In the genomic region with DNA sequence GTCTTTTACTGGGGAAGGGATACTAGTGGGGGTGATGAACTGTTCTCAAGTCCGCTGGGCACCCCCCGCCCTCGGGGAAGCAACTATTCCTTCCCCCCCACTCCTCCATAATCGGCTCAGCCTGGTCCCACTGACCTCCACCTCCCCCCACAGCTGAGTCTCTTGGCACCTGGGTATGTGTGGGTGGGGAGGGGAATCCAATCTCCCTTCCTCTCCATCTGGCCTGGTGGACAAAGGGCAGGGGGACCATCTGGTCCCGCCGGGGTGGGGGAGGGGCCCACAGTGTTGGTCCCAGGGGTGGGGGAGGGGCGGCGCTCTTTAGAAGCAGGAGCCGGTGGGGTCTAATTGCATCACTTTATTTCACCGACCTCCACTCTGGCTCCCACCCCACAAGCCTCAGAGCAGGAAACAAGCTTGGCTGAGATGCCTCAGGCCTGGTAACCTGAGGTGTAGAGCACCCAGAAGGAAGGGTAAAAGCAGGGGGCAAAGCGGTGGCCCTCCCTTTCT, we compare ENCODE assay signal across 8 cellular contexts. TPM values are rescaled to one million over a fixed set of nuclear protein-coding genes. Genes with fewer than 3 reads are reported as not detected.
DNase-seq lines count a peak whose midpoint lies in the region; ATAC-seq and TF ChIP-seq lines count a peak whose summit lies in the region.

No MANE protein-coding gene starts in this region.

- H3K36me3 ChIP-seq in MM.1S (replicated peaks; ENCODE audit: insufficient read depth, low read length) = no peaks in the 10 kb centered on the region
- peaks cover 15 to 19% of the 10 kb centered on the region in 2 experiments for H3K36me3 ChIP-seq in mesenchymal stem cell (ENCODE audit: control insufficient read depth in 1 of 2, insufficient read depth in 2 of 2, low read depth in 1 of 2, low read length in 2 of 2)

- H3K36me3 Mint-ChIP-seq in Calu3 (ENCODE audit: insufficient read depth, unreplicated experiment) = peaks cover 30% of the 10 kb centered on the region
- peaks cover 3% of the 10 kb centered on the region for H3K36me3 Mint-ChIP-seq in central memory CD8-positive, alpha-beta T cell (ENCODE audit: insufficient read depth)

- no TSS peak for BruUV-seq in Calu3 (replicated peaks; lab: Mats Ljungman, UMichigan)

- no peak overlapping the region for H2BK5ac ChIP-seq in mesenchymal stem cell (ENCODE audit: low read depth, low read length, poor library complexity, severe bottlenecking)

- H3K9ac ChIP-seq in MM.1S (ENCODE audit: low read length) (peak overlapping the region; percentile 50; the same call in 1 of the 2 replicates), mesenchymal stem cell (ENCODE audit: low read length) (peak overlapping the region; percentile 82)

- H3K4me3 Mint-ChIP-seq in Calu3 (ENCODE audit: low read depth, unreplicated experiment) = peak overlapping the region; percentile 82
- peak overlapping the region; percentile 87 for H3K4me3 Mint-ChIP-seq in central memory CD8-positive, alpha-beta T cell

- H4K91ac ChIP-seq in mesenchymal stem cell (ENCODE audit: low read length) = peak overlapping the region; percentile 71

- no peaks in the 10 kb centered on the region for H3K9me3 ChIP-seq in MM.1S (replicated peaks; ENCODE audit: insufficient read depth, low read length)
- H3K9me3 ChIP-seq in mesenchymal stem cell (ENCODE audit: control insufficient read depth, low read length) = no peaks in the 10 kb centered on the region

- peak overlapping the region; percentile 91 for H2BK15ac ChIP-seq in mesenchymal stem cell (ENCODE audit: low read depth, poor library complexity, severe bottlenecking)

- DNase-seq in Calu3 (no peak), MM.1S (no peak), mesenchymal stem cell (no peak), NCI-H345 (lab: John Stamatoyannopoulos, UW) (no peak), NCI-H526 treated with DMSO at 0.1 percent for 48 hours (lab: John Stamatoyannopoulos, UW) (no peak)
- no peak for DNase-seq in central memory CD8-positive, alpha-beta T cell (ENCODE audit: low spot score in 2 of 2)

- no peaks in the 10 kb centered on the region for H3K27me3 ChIP-seq in MM.1S (replicated peaks; ENCODE audit: insufficient read depth, low read length)
- H3K27me3 ChIP-seq in mesenchymal stem cell (ENCODE audit: control insufficient read depth in 1 of 2, insufficient read depth in 1 of 2, low read length in 2 of 2) = no peaks in the 10 kb centered on the region

- H3K9me2 ChIP-seq in MM.1S (replicated peaks; ENCODE audit: insufficient read depth, low read length) = no peaks in the 10 kb centered on the region

- peak overlapping the region; percentile 93 to 94 for H3K4ac ChIP-seq in mesenchymal stem cell (ENCODE audit: low read depth in 1 of 2, low read length in 2 of 2)

- peaks cover under 1% of the 10 kb centered on the region; the same call in 1 of the 2 replicates for H3K79me2 ChIP-seq in MM.1S (ENCODE audit: low read length)

- no peak for ATAC-seq in central memory CD8-positive, alpha-beta T cell (replicated peaks; ENCODE audit: extremely low read depth, poor library complexity, severe bottlenecking)
- no peak for ATAC-seq in HG03139 (IDR thresholded peaks at IDR 0.05; ENCODE audit: unreplicated experiment)
- ATAC-seq in HG02759 (IDR thresholded peaks at IDR 0.05; ENCODE audit: unreplicated experiment) = no peak

- peak overlapping the region in 1 of 2 experiments; percentile 67 for H3K14ac ChIP-seq in mesenchymal stem cell (ENCODE audit: low read length in 2 of 2)

- H2AFZ ChIP-seq in MM.1S (ENCODE audit: low read length) (0 out of 2 replicates have a peak overlapping the region, but pooled peaks have one; percentile 58), mesenchymal stem cell (ENCODE audit: low read depth, low read length) (no peak overlapping the region)

- peaks cover 13% of the 10 kb centered on the region for H3K27me3 Mint-ChIP-seq in Calu3 (ENCODE audit: unreplicated experiment)
- no peaks in the 10 kb centered on the region for H3K27me3 Mint-ChIP-seq in central memory CD8-positive, alpha-beta T cell

- H3K27ac Mint-ChIP-seq in Calu3 (ENCODE audit: unreplicated experiment) = peak overlapping the region; percentile 54
- H3K27ac Mint-ChIP-seq in central memory CD8-positive, alpha-beta T cell (ENCODE audit: low read depth) = peak overlapping the region; percentile 93

- H3K4me1 Mint-ChIP-seq in Calu3 (ENCODE audit: low read depth, unreplicated experiment) = peaks cover 20% of the 10 kb centered on the region
- peaks cover 35% of the 10 kb centered on the region for H3K4me1 Mint-ChIP-seq in central memory CD8-positive, alpha-beta T cell

- no peak overlapping the region for H2BK12ac ChIP-seq in mesenchymal stem cell (ENCODE audit: low read length in 2 of 2)

- H3K79me1 ChIP-seq in mesenchymal stem cell (replicated peaks; ENCODE audit: low read length, poor library complexity, severe bottlenecking) = peaks cover 27% of the 10 kb centered on the region

- H2BK120ac ChIP-seq in mesenchymal stem cell (ENCODE audit: low read depth, low read length) = peak overlapping the region; percentile 87

- intact Hi-C loops in Calu3 (cut with micrococcal nuclease; ENCODE audit: unreplicated experiment) = no loop called here

- peak overlapping the region; percentile 95 for H3K4me2 ChIP-seq in MM.1S (ENCODE audit: low read depth, low read length)
- peak overlapping the region; percentile 86 for H3K4me2 ChIP-seq in mesenchymal stem cell (ENCODE audit: low read length, poor library complexity, severe bottlenecking)

- H2AK5ac ChIP-seq in mesenchymal stem cell (ENCODE audit: low read length, severe bottlenecking) = no peak overlapping the region

- H3K4me1 ChIP-seq in MM.1S (ENCODE audit: low read length) (0 out of 2 replicates have a peak, but pooled peaks cover 4% of the 10 kb centered on the region), mesenchymal stem cell (ENCODE audit: control insufficient read depth, insufficient read depth, low read depth, low read length) (peaks cover 40% of the 10 kb centered on the region)

- 50% methylated on average over 1 of the region's 11 CpGs for WGBS in mesenchymal stem cell

- no peak overlapping the region for H3K27ac ChIP-seq in MM.1S (ENCODE audit: low read length)
- H3K27ac ChIP-seq in mesenchymal stem cell (ENCODE audit: low read length, poor library complexity, severe bottlenecking) = no peak overlapping the region

- no peak overlapping the region for H3K23ac ChIP-seq in mesenchymal stem cell (ENCODE audit: low read length in 2 of 2)

- H3K4me3 ChIP-seq in MM.1S (ENCODE audit: low read length) (peak overlapping the region; percentile 69), mesenchymal stem cell (ENCODE audit: insufficient read depth in 1 of 2, low read depth in 1 of 2, low read length in 2 of 2) (peak overlapping the region; percentile 79 to 81)

- peak overlapping the region; percentile 85 for H4K8ac ChIP-seq in mesenchymal stem cell (ENCODE audit: low read length)

- H4K20me1 ChIP-seq in MM.1S (ENCODE audit: insufficient read depth, low read length) = no peaks in the 10 kb centered on the region

- no peak for TF ChIP-seq CTCF in Calu3 (IDR thresholded peaks at IDR 0.05; ENCODE audit: unreplicated experiment)
- no peak for TF ChIP-seq CTCF in MM.1S (IDR thresholded peaks at IDR 0.05; ENCODE audit: low read length)

- CTCF ChIA-PET in Calu3 (lab: Charles Lee) = no interaction called here

- peaks cover 3% of the 10 kb centered on the region; the same call in 1 of the 2 replicates for H3F3A ChIP-seq in MM.1S (ENCODE audit: insufficient read depth, low read length)

- no peaks in the 10 kb centered on the region for H3K9me3 Mint-ChIP-seq in Calu3 (ENCODE audit: low read depth, unreplicated experiment)
- H3K9me3 Mint-ChIP-seq in central memory CD8-positive, alpha-beta T cell = no peaks in the 10 kb centered on the region

- peak overlapping the region in 1 of 2 experiments; percentile 90 for H3K18ac ChIP-seq in mesenchymal stem cell (ENCODE audit: low read depth in 1 of 2, low read length in 2 of 2)

RNA-seq across cellular contexts. Expression of gene PCBP4, which starts 1.0 kb away (rescaled TPM):
- 29.8 and 31.5 TPM in 2 replicates for total RNA-seq in Calu3 (2022)
- 32.5 TPM for polyA plus RNA-seq in mesenchymal stem cell (2013, experiment 1 of 2)
- 31.0 TPM for polyA plus RNA-seq in mesenchymal stem cell (2013, experiment 2 of 2)

RNA-seq across cellular contexts. Expression of gene ABHD14B, which starts 5.6 kb away (rescaled TPM):
- total RNA-seq in Calu3 (2022) = 39.8 and 45.4 TPM in 2 replicates
- 15.5 TPM for polyA plus RNA-seq in mesenchymal stem cell (2013, experiment 1 of 2)
- 15.1 TPM for polyA plus RNA-seq in mesenchymal stem cell (2013, experiment 2 of 2)

RNA-seq across cellular contexts. Expression of gene ABHD14A, which starts 6.6 kb away (rescaled TPM):
- total RNA-seq in Calu3 (2022) = 6.6 and 7.3 TPM in 2 replicates
- polyA plus RNA-seq in mesenchymal stem cell (2013, experiment 1 of 2) = 19.9 TPM
- polyA plus RNA-seq in mesenchymal stem cell (2013, experiment 2 of 2) = 19.9 TPM

RNA-seq across cellular contexts. Expression of gene GPR62, which starts 13.0 kb away (rescaled TPM):
- total RNA-seq in Calu3 (2022) = not detected in 2 replicates
- polyA plus RNA-seq in mesenchymal stem cell (2013, experiment 1 of 2) = not detected
- 0.03 TPM for polyA plus RNA-seq in mesenchymal stem cell (2013, experiment 2 of 2)

RNA-seq across cellular contexts. Expression of gene ACY1, which starts 15.1 kb away (rescaled TPM):
- total RNA-seq in Calu3 (2022) = 71.6 and 74.9 TPM in 2 replicates
- polyA plus RNA-seq in mesenchymal stem cell (2013, experiment 1 of 2) = 14.0 TPM
- 14.7 TPM for polyA plus RNA-seq in mesenchymal stem cell (2013, experiment 2 of 2)
